In genomic region chr7:44158060-44158872, GRCh38 we compare ENCODE assay signal across 30 cellular contexts. TPM values are rescaled to one million over a fixed set of nuclear protein-coding genes. Genes with fewer than 3 reads are reported as not detected.
DNase-seq lines count a peak whose midpoint lies in the region; ATAC-seq and TF ChIP-seq lines count a peak whose summit lies in the region.
"Had no signal": no experiment of that assay in that cellular context is flagged by ENCODE, and none has a peak within 500 bp of the region (broad histone marks: within the 10 kb centered on the region; RNA-seq: fewer than 3 reads in every experiment).

No MANE protein-coding gene starts in this region.

- H2BK15ac ChIP-seq in mesendoderm (replicated peaks; ENCODE audit: low read depth) = no peak overlapping the region

- no peaks in the 10 kb centered on the region for H3K79me1 ChIP-seq in mesendoderm (ENCODE audit: low read length)

- H3K4me1 ChIP-seq in BE2C (no peaks in the 10 kb centered on the region), mesendoderm (ENCODE audit: control insufficient read depth, low read depth, low read length) (no peaks in the 10 kb centered on the region)
- H3K4me1 ChIP-seq: BLaER1 treated with 17β-estradiol and CSF1 and Interleukin-3, amounts not matched to agents 10 nM and 100 nM; colonic mucosa; stomach; tibial artery had no signal

- no peak overlapping the region for H2BK5ac ChIP-seq in mesendoderm (ENCODE audit: low read length)

- no peak overlapping the region for H2BK120ac ChIP-seq in mesendoderm (ENCODE audit: low read depth, low read length)

- peak overlapping the region; percentile 25 for H3K56ac ChIP-seq in mesendoderm (ENCODE audit: low read length)

- H3K4me1 Mint-ChIP-seq in brain = peaks cover 16% of the 10 kb centered on the region
- H3K4me1 Mint-ChIP-seq: activated CD4-positive, alpha-beta T cell treated with anti-CD3 and anti-CD28 coated beads, Interleukin-2, amount 10 ng/mL, durations not matched to agents 24 days and 14 days had no signal

- ATAC-seq in GM19463 (IDR thresholded peaks at IDR 0.05; ENCODE audit: unreplicated experiment) = no peak
- ATAC-seq: activated T-cell treated with anti-CD3 and anti-CD28 coated beads, Interleukin-2, amount 50 U/mL, for 72 hours; left colon had no signal

- H3K27ac Mint-ChIP-seq in brain = peak overlapping the region in 4 of 5 experiments; percentile 33 to 69 (median 64)
- H3K27ac Mint-ChIP-seq: activated CD4-positive, alpha-beta T cell treated with anti-CD3 and anti-CD28 coated beads, Interleukin-2, amount 10 ng/mL, durations not matched to agents 24 days and 14 days; activated T-cell treated with anti-CD3 and anti-CD28 coated beads, Interleukin-2, amount 50 U/mL, for 72 hours; T-helper 2 cell treated with Interferon-gamma antibody and Interleukin-4, amounts not matched to agents 5 μg/mL and 100 μg/mL, for 36 hours had no signal

- WGBS in mesendoderm (ENCODE audit: extremely low coverage, insufficient coverage, low lambda C conversion rate) = no CpG with 5 or more reads among the region's 10 CpGs

- no peak overlapping the region for H4K5ac ChIP-seq in mesendoderm (ENCODE audit: low read length)

- peaks cover 3% of the 10 kb centered on the region for H3K27me3 Mint-ChIP-seq in brain

- H4K8ac ChIP-seq in mesendoderm (ENCODE audit: low read depth, low read length) = no peak overlapping the region

- H3K9me3 ChIP-seq in BE2C = no peaks in the 10 kb centered on the region
- H3K9me3 ChIP-seq: colonic mucosa, stomach, tibial artery had no signal

- no peak overlapping the region for H2AK5ac ChIP-seq in mesendoderm (ENCODE audit: low read length)

- no peak overlapping the region for H3K9ac ChIP-seq in mesendoderm (ENCODE audit: low read length)
- H3K9ac ChIP-seq: BLaER1 treated with 17β-estradiol and CSF1 and Interleukin-3, amounts not matched to agents 10 nM and 100 nM had no signal

- H3K79me2 ChIP-seq in mesendoderm (ENCODE audit: control insufficient read depth, insufficient read depth, low read length) = no peaks in the 10 kb centered on the region

- H3K4me3 ChIP-seq in BE2C (ENCODE audit: low read depth, low read length) (no peak overlapping the region), H7 (ENCODE audit: insufficient read depth, low read depth, low read length) (no peak overlapping the region), mesendoderm (ENCODE audit: low read length) (no peak overlapping the region)
- H3K4me3 ChIP-seq: BLaER1 treated with 17β-estradiol and CSF1 and Interleukin-3, amounts not matched to agents 10 nM and 100 nM; colonic mucosa; stomach; tibial artery had no signal

- H3K4me3 Mint-ChIP-seq in brain = peak overlapping the region in 1 of 5 experiments; percentile 28
- H3K4me3 Mint-ChIP-seq: activated CD4-positive, alpha-beta T cell treated with anti-CD3 and anti-CD28 coated beads, Interleukin-2, amount 10 ng/mL, durations not matched to agents 24 days and 14 days; activated T-cell treated with anti-CD3 and anti-CD28 coated beads, Interleukin-2, amount 50 U/mL, for 72 hours; T-helper 2 cell treated with Interferon-gamma antibody and Interleukin-4, amounts not matched to agents 5 μg/mL and 100 μg/mL, for 36 hours had no signal

- no peak overlapping the region for H3K27ac ChIP-seq in mesendoderm (ENCODE audit: low read depth, low read length)
- H3K27ac ChIP-seq: BLaER1 treated with 17β-estradiol and CSF1 and Interleukin-3, amounts not matched to agents 10 nM and 100 nM; colonic mucosa; stomach; tibial artery had no signal

- no peaks in the 10 kb centered on the region for H3K36me3 Mint-ChIP-seq in brain

- no peak overlapping the region for H3K18ac ChIP-seq in mesendoderm (ENCODE audit: low read length)

- H3K27me3 ChIP-seq in BE2C = no peaks in the 10 kb centered on the region
- H3K27me3 ChIP-seq in H7 (ENCODE audit: control insufficient read depth, insufficient read depth, low read length) = no peaks in the 10 kb centered on the region
- no peaks in the 10 kb centered on the region for H3K27me3 ChIP-seq in mesendoderm (ENCODE audit: insufficient read depth, low read length, poor library complexity)
- H3K27me3 ChIP-seq: BLaER1 treated with 17β-estradiol and CSF1 and Interleukin-3, amounts not matched to agents 10 nM and 100 nM; colonic mucosa; tibial artery had no signal

- DNase-seq in BE2C (peak; percentile 31), H7 (peak; percentile 37), mesendoderm (no peak), MV-4-11 (lab: John Stamatoyannopoulos, UW) (no peak), RKO (ENCODE audit: low spot score) (no peak)
- DNase-seq: activated CD4-positive, alpha-beta T cell treated with anti-CD3 and anti-CD28 coated beads, Interleukin-2, amount 10 ng/mL, durations not matched to agents 24 days and 14 days; activated naive CD4-positive, alpha-beta T cell treated with anti-CD3 and anti-CD28 coated beads, Interleukin-2, amount 50 U/mL, for 16 hours; activated T-cell treated with anti-CD3 and anti-CD28 coated beads, Interleukin-2, amount 50 U/mL, for 72 hours; amniotic stem cell; colonic mucosa; COR-L47; DND-41; effector memory CD4-positive, alpha-beta T cell; foreskin fibroblast; left colon; mesenchymal stem cell; NCI-H2081 treated with DMSO at 0.1 percent for 48 hours; NCI-H345; small intestine; stimulated activated CD4-positive, alpha-beta T cell treated with anti-CD3 and anti-CD28 coated beads, Interleukin-2, amount 100 ng/mL, for 24 hours; stomach had no signal

- H3K9me3 Mint-ChIP-seq in brain = no peaks in the 10 kb centered on the region
- H3K9me3 Mint-ChIP-seq: activated CD4-positive, alpha-beta T cell treated with anti-CD3 and anti-CD28 coated beads, Interleukin-2, amount 10 ng/mL, durations not matched to agents 24 days and 14 days; activated T-cell treated with anti-CD3 and anti-CD28 coated beads, Interleukin-2, amount 50 U/mL, for 72 hours; T-helper 2 cell treated with Interferon-gamma antibody and Interleukin-4, amounts not matched to agents 5 μg/mL and 100 μg/mL, for 36 hours had no signal

- no peak overlapping the region for H3K4me2 ChIP-seq in mesendoderm (ENCODE audit: low read length)
- H3K4me2 ChIP-seq: BLaER1 treated with 17β-estradiol and CSF1 and Interleukin-3, amounts not matched to agents 10 nM and 100 nM had no signal

- H3K36me3 ChIP-seq in BE2C (no peaks in the 10 kb centered on the region), H7 (replicated peaks; ENCODE audit: control insufficient read depth, insufficient read depth, low read length) (no peaks in the 10 kb centered on the region), mesendoderm (ENCODE audit: control insufficient read depth, insufficient read depth, low read length) (no peaks in the 10 kb centered on the region)
- H3K36me3 ChIP-seq: BLaER1 treated with 17β-estradiol and CSF1 and Interleukin-3, amounts not matched to agents 10 nM and 100 nM; colonic mucosa; stomach; tibial artery had no signal

- TF ChIP-seq CTCF in BE2C (IDR thresholded peaks at IDR 0.05; ENCODE audit: low read depth, low read length) (no peak), brain (conservative IDR thresholded peaks at IDR 0.05) (no peak)

- no peak overlapping the region for H3K23ac ChIP-seq in mesendoderm (ENCODE audit: low read length)

- H3K4ac ChIP-seq in mesendoderm (ENCODE audit: low read depth, low read length) = no peak overlapping the region

RNA-seq across cellular contexts. Expression of gene MYL7, which starts 17.1 kb away (rescaled TPM):
- not detected for polyA plus RNA-seq in BE2C (2012; ENCODE audit: insufficient read depth, insufficient read length, low read depth)
- total RNA-seq in H7 (2014; rRNA removed; shearing (Covaris generic)) = 1.4 and 4.7 TPM in 2 replicates
- polyA plus RNA-seq in brain (ENCODE audit: insufficient read depth, low read depth, low replicate concordance) = not detected
- 75.9 TPM for polyA plus RNA-seq in mesendoderm (2013, experiment 1 of 2)
- 75.4 TPM for polyA plus RNA-seq in mesendoderm (2013, experiment 2 of 2)
- total RNA-seq: activated CD4-positive, alpha-beta T cell treated with anti-CD3 and anti-CD28 coated beads, Interleukin-2, amount 10 ng/mL, durations not matched to agents 24 days and 14 days; activated T-cell treated with anti-CD3 and anti-CD28 coated beads, Interleukin-2, amount 50 U/mL, for 72 hours; bronchial epithelial cell; left colon; M059J; myocyte; OCI-LY7; stomach had no signal

RNA-seq across cellular contexts. Expression of gene GCK, which starts 31.0 kb away (rescaled TPM):
- not detected for polyA plus RNA-seq in BE2C (2012; ENCODE audit: insufficient read depth, insufficient read length, low read depth)
- 2.8 and 3.7 TPM in 2 replicates for total RNA-seq in H7 (2014; rRNA removed; shearing (Covaris generic))
- polyA plus RNA-seq in brain (ENCODE audit: insufficient read depth, low read depth, low replicate concordance) = 41.6 TPM
- polyA plus RNA-seq in mesendoderm (2013, experiment 1 of 2) = 3.5 TPM
- 3.7 TPM for polyA plus RNA-seq in mesendoderm (2013, experiment 2 of 2)
- total RNA-seq: M059J had no signal

RNA-seq across cellular contexts. Expression of gene POLD2, which starts 34.9 kb away (rescaled TPM):
- polyA plus RNA-seq in BE2C (2012; ENCODE audit: insufficient read depth, insufficient read length, low read depth) = 398 TPM
- 134 and 136 TPM in 2 replicates for total RNA-seq in H7 (2014; rRNA removed; shearing (Covaris generic))
- polyA plus RNA-seq in brain (ENCODE audit: insufficient read depth, low read depth, low replicate concordance) = 162 TPM
- 123 TPM for polyA plus RNA-seq in mesendoderm (2013, experiment 1 of 2)
- 124 TPM for polyA plus RNA-seq in mesendoderm (2013, experiment 2 of 2)

RNA-seq across cellular contexts. Expression of gene YKT6, which starts 42.5 kb away (rescaled TPM):
- polyA plus RNA-seq in BE2C (2012; ENCODE audit: insufficient read depth, insufficient read length, low read depth) = 199 TPM
- total RNA-seq in H7 (2014; rRNA removed; shearing (Covaris generic)) = 82.4 and 93.4 TPM in 2 replicates
- polyA plus RNA-seq in brain (ENCODE audit: insufficient read depth, low read depth, low replicate concordance) = 86.3 TPM
- polyA plus RNA-seq in mesendoderm (2013, experiment 1 of 2) = 85.8 TPM
- polyA plus RNA-seq in mesendoderm (2013, experiment 2 of 2) = 88.1 TPM

RNA-seq across cellular contexts. Expression of gene AEBP1, which starts 54.1 kb away (rescaled TPM):
- polyA plus RNA-seq in BE2C (2012; ENCODE audit: insufficient read depth, insufficient read length, low read depth) = 21.3 TPM
- total RNA-seq in H7 (2014; rRNA removed; shearing (Covaris generic)) = 12.9 and 15.8 TPM in 2 replicates
- 35.2 TPM for polyA plus RNA-seq in brain (ENCODE audit: insufficient read depth, low read depth, low replicate concordance)
- polyA plus RNA-seq in mesendoderm (2013, experiment 1 of 2) = 19.7 TPM
- 20.4 TPM for polyA plus RNA-seq in mesendoderm (2013, experiment 2 of 2)
- total RNA-seq: M059J had no signal

Comparison
In these comparisons a context has a peak if more than half of its experiments do, and no peak if none do; other contexts are left out.
1. DNase-seq: peak in BE2C (single experiment) and H7 (single experiment); none in mesendoderm (single experiment), MV-4-11 (single experiment) and RKO (single experiment).